8 cellular contexts compared by ENCODE assay signal in genomic region chr16:30068750-30069574, GRCh38. TPM values are rescaled to one million over a fixed set of nuclear protein-coding genes. Genes with fewer than 3 reads are reported as not detected.
DNase-seq lines count a peak whose midpoint lies in the region; ATAC-seq and TF ChIP-seq lines count a peak whose summit lies in the region.

No MANE protein-coding gene starts in this region.

- H3K27ac Mint-ChIP-seq in WTC11 = peak overlapping the region; percentile 65

- no peaks in the 10 kb centered on the region for H3K9me3 Mint-ChIP-seq in WTC11

- CTCF ChIA-PET in WTC11 (lab: Charles Lee) = interaction anchor here (1.2 to 2.9 kb wide), 2 partner anchors 23 to 24 kb away, joined by 3 to 7 read pairs; no protein-coding TSS in a partner anchor

- DNase-seq in NOMO-1 treated with DMSO at 0.1 percent for 48 hours (lab: John Stamatoyannopoulos, UW; ENCODE audit: unreplicated experiment) = peak; percentile 20
- DNase-seq in NOMO-1 treated with dmso at 0.1 percent for 144 hours (lab: John Stamatoyannopoulos, UW; ENCODE audit: unreplicated experiment) = no peak
- peak; percentile 43 for DNase-seq in WTC11 (ENCODE audit: low spot score)
- no peak for DNase-seq in coronary artery (ENCODE audit: low spot score)
- DNase-seq in inferior parietal cortex (ENCODE audit: extremely low spot score) = no peak
- no peak for DNase-seq in HuH-7.5 (ENCODE audit: low spot score)

- ATAC-seq in WTC11 = no peak
- no peak for ATAC-seq in GM21360 (IDR thresholded peaks at IDR 0.05; ENCODE audit: unreplicated experiment)

- H3K4me3 ChIP-seq in coronary artery = peak overlapping the region; percentile 25
- peak overlapping the region; percentile 29 for H3K4me3 ChIP-seq in rectal smooth muscle tissue (ENCODE audit: low read length)

- no peaks in the 10 kb centered on the region for H3K27me3 ChIP-seq in rectal smooth muscle tissue (ENCODE audit: control insufficient read depth, insufficient read depth, low read length)

- peaks cover 43% of the 10 kb centered on the region for H3K36me3 ChIP-seq in rectal smooth muscle tissue (ENCODE audit: control insufficient read depth, insufficient read depth, low read length)

- H3K36me3 Mint-ChIP-seq in WTC11 = peaks cover 56% of the 10 kb centered on the region

- H3K4me3 Mint-ChIP-seq in WTC11 = peak overlapping the region; percentile 36

- H3K4me1 ChIP-seq in rectal smooth muscle tissue (ENCODE audit: control insufficient read depth, insufficient read depth, low read length) = peaks cover 32% of the 10 kb centered on the region

- POLR2A ChIA-PET in WTC11 (lab: Charles Lee) = no interaction called here

- H3K9ac ChIP-seq in rectal smooth muscle tissue (ENCODE audit: low read length) = peak overlapping the region; percentile 10

- H3K27ac ChIP-seq in coronary artery (peak overlapping the region in 1 of 2 donors; percentile 54), rectal smooth muscle tissue (ENCODE audit: low read depth, low read length) (peak overlapping the region; percentile 25)

- no peaks in the 10 kb centered on the region for H3K27me3 Mint-ChIP-seq in WTC11 (ENCODE audit: low read depth)

- no peak for TF ChIP-seq CTCF in WTC11 (IDR thresholded peaks at IDR 0.05)
- peak; percentile 12 for TF ChIP-seq CTCF in coronary artery (IDR thresholded peaks at IDR 0.05)

- H3K4me1 Mint-ChIP-seq in WTC11 = peaks cover 20% of the 10 kb centered on the region

TF ChIP-seq in WTC11, 78 proteins besides CTCF, POLR2A, EP300 and RAD21:
- TF ChIP-seq ATF6 (CRISPR knock-in tag; IDR thresholded peaks at IDR 0.05) = 0 out of 2 replicates have a peak, but pooled peaks have one; percentile 19
- no peak for TF ChIP-seq NFE2L1 (CRISPR knock-in tag; IDR thresholded peaks at IDR 0.05)

RNA-seq across cellular contexts. Expression of gene ALDOA, which starts 3.4 kb away (rescaled TPM):
- 1,537 to 1,958 TPM (median 1,913 TPM) in 3 replicates for total RNA-seq in WTC11 (2021)

RNA-seq across cellular contexts. Expression of gene PPP4C, which starts 6.8 kb away (rescaled TPM):
- total RNA-seq in WTC11 (2021) = 159 to 164 TPM (median 161 TPM) in 3 replicates

RNA-seq across cellular contexts. Expression of gene TBX6, which starts 22.8 kb away (rescaled TPM):
- total RNA-seq in WTC11 (2021) = 5.1 to 7.6 TPM (median 6.6 TPM) in 3 replicates

RNA-seq across cellular contexts. Expression of gene YPEL3, which starts 27.1 kb away (rescaled TPM):
- total RNA-seq in WTC11 (2021) = 43.7 to 52.7 TPM (median 51.7 TPM) in 3 replicates

RNA-seq across cellular contexts. Expression of gene TLCD3B, which starts 37.9 kb away (rescaled TPM):
- 28.1 to 30.3 TPM (median 30.2 TPM) in 3 replicates for total RNA-seq in WTC11 (2021)

Comparison
In these comparisons a context has a peak if more than half of its experiments do, and no peak if none do; other contexts are left out.
1. DNase-seq: peak in NOMO-1 treated with DMSO at 0.1 percent for 48 hours (single experiment) and WTC11 (single experiment); none in NOMO-1 treated with dmso at 0.1 percent for 144 hours (single experiment), coronary artery (single experiment), inferior parietal cortex (single experiment) and HuH-7.5 (single experiment).